8 cellular contexts compared by ENCODE assay signal in genomic region chr16:56611281-56611833, GRCh38. TPM values are rescaled to one million over a fixed set of nuclear protein-coding genes. Genes with fewer than 3 reads are reported as not detected.
A peak's percentile ranks its signal among the peaks of the same experiment; 100 is the strongest.
DNase-seq lines count a peak whose midpoint lies in the region; ATAC-seq and TF ChIP-seq lines count a peak whose summit lies in the region.

No MANE protein-coding gene starts in this region.

- no peak for TF ChIP-seq CTCF in AG04450 (IDR thresholded peaks at IDR 0.05; ENCODE audit: low read depth, low read length)
- TF ChIP-seq CTCF in PC-9 (conservative IDR thresholded peaks at IDR 0.05): no peak
- TF ChIP-seq CTCF in nephron (IDR thresholded peaks at IDR 0.05; ENCODE audit: unreplicated experiment in 3 of 3): no peak

- no peaks in the 10 kb centered on the region for H3K36me3 ChIP-seq in PC-9 (ENCODE audit: low read depth)
- no peaks in the 10 kb centered on the region for H3K36me3 ChIP-seq in H7 (replicated peaks; ENCODE audit: control insufficient read depth, insufficient read depth, low read length)

- peaks cover 47% of the 10 kb centered on the region for H3K27me3 Mint-ChIP-seq in nephron (ENCODE audit: low read depth)

- no peak overlapping the region for H2AFZ ChIP-seq in PC-9

- peak overlapping the region; percentile 90 for H3K4me2 ChIP-seq in PC-9

- H3K4me3 ChIP-seq in AG04450 (ENCODE audit: low read depth, low read length): no peak overlapping the region
- H3K4me3 ChIP-seq in PC-9: no peak overlapping the region
- no peak overlapping the region for H3K4me3 ChIP-seq in H7 (ENCODE audit: insufficient read depth, low read depth, low read length)

- H3K27ac Mint-ChIP-seq in nephron: peak overlapping the region in 2 of 3 experiments; percentile 14 to 29

- H3K79me2 ChIP-seq in PC-9 (ENCODE audit: low read depth): no peaks in the 10 kb centered on the region; the same call in 1 of the 2 replicates

- H3K9me3 ChIP-seq in AG04450 (ENCODE audit: control insufficient read depth, insufficient read depth, low read length) (no peaks in the 10 kb centered on the region; the same call in 1 of the 2 replicates), PC-9 (ENCODE audit: insufficient read depth, low read depth) (no peaks in the 10 kb centered on the region)

- H3K27ac ChIP-seq in AG04450 (ENCODE audit: low read depth, low read length) (peak overlapping the region; percentile 98), PC-9 (peak overlapping the region; percentile 73), epithelial cell of prostate (peak overlapping the region; percentile 100)

- no peaks in the 10 kb centered on the region for H3K36me3 Mint-ChIP-seq in nephron (ENCODE audit: low read depth)

- H3K9me2 ChIP-seq in PC-9 (ENCODE audit: insufficient read depth): no peaks in the 10 kb centered on the region

- H3K4me3 Mint-ChIP-seq in nephron: peak overlapping the region in 2 of 3 experiments; percentile 13 to 42

- H3K4me1 Mint-ChIP-seq in nephron: peaks cover 47% of the 10 kb centered on the region

- no peak for ATAC-seq in GM18517 (IDR thresholded peaks at IDR 0.05; ENCODE audit: unreplicated experiment)
- ATAC-seq in HG02678 (IDR thresholded peaks at IDR 0.05; ENCODE audit: unreplicated experiment): no peak

- peaks cover 59% of the 10 kb centered on the region for H3F3A ChIP-seq in PC-9 (ENCODE audit: insufficient read depth, low read depth)

- intact Hi-C loops in PC-9 (cut with micrococcal nuclease; ENCODE audit: unreplicated experiment): no loop called here

- POLR2A ChIA-PET in AG04450 (lab: Yijun Ruan, JAX) (interaction anchor here (0.6 to 8.7 kb wide), 4 partner anchors 11 to 158 kb away, joined by 3 to 201 read pairs (median 4); partner anchors contain the start of gene MT1E), PC-9 (lab: Charles Lee; ENCODE audit: unreplicated experiment) (interaction anchor here (0.6 to 1.5 kb wide), 2 partner anchors 38 to 372 kb away, joined by 3 to 9 read pairs; no protein-coding TSS in a partner anchor)

- no peaks in the 10 kb centered on the region for H3K9me3 Mint-ChIP-seq in nephron

- H3K27me3 ChIP-seq in AG04450 (ENCODE audit: control insufficient read depth, insufficient read depth, low read length): no peaks in the 10 kb centered on the region
- H3K27me3 ChIP-seq in PC-9 (ENCODE audit: insufficient read depth, low read depth): no peaks in the 10 kb centered on the region
- peaks cover 49% of the 10 kb centered on the region for H3K27me3 ChIP-seq in H7 (ENCODE audit: control insufficient read depth, insufficient read depth, low read length)

- H4K20me1 ChIP-seq in PC-9 (ENCODE audit: insufficient read depth): no peaks in the 10 kb centered on the region

- CTCF ChIA-PET in AG04450 (lab: Charles Lee) (interaction anchor here (1.8 to 2.6 kb wide), 2 partner anchors 10 to 91 kb away, joined by 7 read pairs; no protein-coding TSS in a partner anchor), PC-9 (lab: Charles Lee) (interaction anchor here (0.5 to 1.3 kb wide), 2 partner anchors 32 to 89 kb away, joined by 3 to 4 read pairs; no protein-coding TSS in a partner anchor)

- no TSS peak for BruUV-seq in PC-9 (replicated peaks; lab: Mats Ljungman, UMichigan)

- DNase-seq in AG04450 (ENCODE audit: low read depth, low spot score): no peak
- DNase-seq in PC-9: peak in 1 of 2 experiments; percentile 75
- no peak for DNase-seq in epithelial cell of prostate (ENCODE audit: low read depth, low spot score)
- no peak for DNase-seq in H7
- DNase-seq in NAMALWA (ENCODE audit: low spot score): no peak

- peaks cover 92% of the 10 kb centered on the region for H3K4me1 ChIP-seq in PC-9 (replicated peaks; ENCODE audit: insufficient read depth)

RNA-seq across cellular contexts. Expression of gene MT2A, which starts 3.0 kb away (rescaled TPM):
- polyA plus RNA-seq in AG04450 (2011; rRNA removed): 82.6 and 146 TPM in 2 replicates
- polyA minus RNA-seq in AG04450 (2011; rRNA and poly(A)+ RNA removed): 63.5 and 64.1 TPM in 2 replicates
- 203 and 353 TPM in 2 replicates for total RNA-seq in PC-9 (2021)
- total RNA-seq in H7 (2014; rRNA removed; shearing (Covaris generic)): 31.9 and 36.9 TPM in 2 replicates

RNA-seq across cellular contexts. Expression of gene MT1E, which starts 14.2 kb away (rescaled TPM):
- 153 and 250 TPM in 2 replicates for polyA plus RNA-seq in AG04450 (2011; rRNA removed)
- 51.3 and 58.4 TPM in 2 replicates for polyA minus RNA-seq in AG04450 (2011; rRNA and poly(A)+ RNA removed)
- 22.0 and 22.2 TPM in 2 replicates for total RNA-seq in PC-9 (2021)
- total RNA-seq in H7 (2014; rRNA removed; shearing (Covaris generic)): 22.3 and 35.8 TPM in 2 replicates

RNA-seq across cellular contexts. Expression of gene MT1M, which starts 21.1 kb away (rescaled TPM):
- 0.10 and 0.38 TPM in 2 replicates for polyA plus RNA-seq in AG04450 (2011; rRNA removed)
- polyA minus RNA-seq in AG04450 (2011; rRNA and poly(A)+ RNA removed): not detected in 2 replicates
- not detected in 2 replicates for total RNA-seq in PC-9 (2021)
- 0.80 and 0.81 TPM in 2 replicates for total RNA-seq in H7 (2014; rRNA removed; shearing (Covaris generic))

RNA-seq across cellular contexts. Expression of gene MT3, which starts 22.0 kb away (rescaled TPM):
- not detected in 2 replicates for polyA plus RNA-seq in AG04450 (2011; rRNA removed)
- not detected in 2 replicates for polyA minus RNA-seq in AG04450 (2011; rRNA and poly(A)+ RNA removed)
- total RNA-seq in PC-9 (2021): not detected in 2 replicates
- 0.31 TPM in 1 of 2 replicates, not detected in the other for total RNA-seq in H7 (2014; rRNA removed; shearing (Covaris generic))

RNA-seq across cellular contexts. Expression of gene MT1A, which starts 27.1 kb away (rescaled TPM):
- polyA plus RNA-seq in AG04450 (2011; rRNA removed): 0.66 TPM in 1 of 2 replicates, not detected in the other
- polyA minus RNA-seq in AG04450 (2011; rRNA and poly(A)+ RNA removed): 0.91 and 1.1 TPM in 2 replicates
- 16.9 and 23.5 TPM in 2 replicates for total RNA-seq in PC-9 (2021)
- total RNA-seq in H7 (2014; rRNA removed; shearing (Covaris generic)): 1.1 TPM in 1 of 2 replicates, not detected in the other
